In the genomic region with DNA sequence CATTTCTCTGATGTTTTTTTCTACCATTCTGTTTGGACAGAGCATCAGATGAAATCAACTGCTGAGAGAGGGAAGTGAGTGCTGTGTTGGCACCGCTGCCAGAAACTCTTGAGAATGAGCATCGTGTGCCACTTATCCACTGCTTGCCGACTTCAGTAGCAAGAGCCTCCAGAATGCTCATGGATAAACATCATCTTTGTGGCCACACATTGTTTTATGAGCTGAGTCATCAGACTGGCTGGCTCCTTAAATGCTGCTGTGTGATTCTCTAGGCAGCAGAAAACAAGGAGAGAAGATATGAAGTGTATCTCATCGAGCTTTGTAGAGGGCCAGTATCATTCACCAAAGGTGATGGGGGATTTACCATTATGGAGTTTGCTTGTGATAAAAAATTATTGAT, we compare ENCODE assay signal across 9 cellular contexts. TPM values are rescaled to one million over a fixed set of nuclear protein-coding genes. Genes with fewer than 3 reads are reported as not detected.
DNase-seq lines count a peak whose midpoint lies in the region; ATAC-seq lines count a peak whose summit lies in the region.
"Had no signal": no experiment of that assay in that cellular context is flagged by ENCODE, and none has a peak within 500 bp of the region (broad histone marks: within the 10 kb centered on the region; RNA-seq: fewer than 3 reads in every experiment).

No MANE protein-coding gene starts in this region.

- H3K14ac ChIP-seq in mesenchymal stem cell (ENCODE audit: low read length in 2 of 2) = no peak overlapping the region

- no peak overlapping the region for H3K4ac ChIP-seq in mesenchymal stem cell (ENCODE audit: low read depth in 1 of 2, low read length in 2 of 2)

- H3K27ac ChIP-seq in mesenchymal stem cell (ENCODE audit: low read length, poor library complexity, severe bottlenecking) = no peak overlapping the region

- H2BK120ac ChIP-seq in mesenchymal stem cell (ENCODE audit: low read depth, low read length) = no peak overlapping the region

- H2AFZ ChIP-seq in mesenchymal stem cell (ENCODE audit: low read depth, low read length) = no peak overlapping the region

- peaks cover 39 to 71% of the 10 kb centered on the region in 2 experiments for H3K27me3 ChIP-seq in mesenchymal stem cell (ENCODE audit: control insufficient read depth in 1 of 2, insufficient read depth in 1 of 2, low read length in 2 of 2)

- no peak overlapping the region for H2BK5ac ChIP-seq in mesenchymal stem cell (ENCODE audit: low read depth, low read length, poor library complexity, severe bottlenecking)

- no peak overlapping the region for H3K23ac ChIP-seq in mesenchymal stem cell (ENCODE audit: low read length in 2 of 2)

- ATAC-seq in GM18520 (IDR thresholded peaks at IDR 0.05; ENCODE audit: unreplicated experiment) = no peak
- ATAC-seq: activated CD4-positive, CD25-positive, alpha-beta regulatory T cell treated with anti-CD3 and anti-CD28 coated beads, Interleukin-2, amount 50 U/mL, for 24 hours had no signal

- no peak overlapping the region for H4K8ac ChIP-seq in mesenchymal stem cell (ENCODE audit: low read length)

- peaks cover 11% of the 10 kb centered on the region for H3K4me1 ChIP-seq in mesenchymal stem cell (ENCODE audit: control insufficient read depth, insufficient read depth, low read depth, low read length)

- no peak overlapping the region for H2BK12ac ChIP-seq in mesenchymal stem cell (ENCODE audit: low read length in 2 of 2)

- H2AK5ac ChIP-seq in mesenchymal stem cell (ENCODE audit: low read length, severe bottlenecking) = no peak overlapping the region

- H3K36me3 ChIP-seq in mesenchymal stem cell (ENCODE audit: control insufficient read depth in 1 of 2, insufficient read depth in 2 of 2, low read depth in 1 of 2, low read length in 2 of 2) = no peaks in the 10 kb centered on the region

- H3K4me2 ChIP-seq in mesenchymal stem cell (ENCODE audit: low read length, poor library complexity, severe bottlenecking) = no peak overlapping the region

- no peak overlapping the region for H3K4me3 ChIP-seq in mesenchymal stem cell (ENCODE audit: insufficient read depth in 1 of 2, low read depth in 1 of 2, low read length in 2 of 2)

- H3K79me1 ChIP-seq in mesenchymal stem cell (replicated peaks; ENCODE audit: low read length, poor library complexity, severe bottlenecking) = no peaks in the 10 kb centered on the region

- DNase-seq in DMS79 (lab: John Stamatoyannopoulos, UW) (peak; percentile 94), NCI-H1105 treated with DMSO at 0.1 percent for 48 hours (lab: John Stamatoyannopoulos, UW) (peak; percentile 90), astrocyte of the hippocampus (ENCODE audit: low read depth, low spot score) (peak; percentile 91), mesenchymal stem cell (peak; percentile 78)
- no peak for DNase-seq in stimulated activated CD4-positive, alpha-beta T cell treated with anti-CD3 and anti-CD28 coated beads, Interleukin-2, amount 100 ng/mL, for 48 hours
- no peak for DNase-seq in stimulated activated CD4-positive, alpha-beta T cell treated with anti-CD3 and anti-CD28 coated beads, Interleukin-15, amount 100 ng/mL, for 24 hours
- DNase-seq in activated effector memory CD4-positive, alpha-beta T cell treated with Interleukin-2 at 50 U/mL for 16 hours = no peak

- no peak overlapping the region for H4K91ac ChIP-seq in mesenchymal stem cell (ENCODE audit: low read length)

- no peak overlapping the region for H2BK15ac ChIP-seq in mesenchymal stem cell (ENCODE audit: low read depth, poor library complexity, severe bottlenecking)

- H3K9ac ChIP-seq in mesenchymal stem cell (ENCODE audit: low read length) = no peak overlapping the region

- no peaks in the 10 kb centered on the region for H3K9me3 ChIP-seq in mesenchymal stem cell (ENCODE audit: control insufficient read depth, low read length)

- no peak overlapping the region for H3K18ac ChIP-seq in mesenchymal stem cell (ENCODE audit: low read depth in 1 of 2, low read length in 2 of 2)

- WGBS in mesenchymal stem cell = 52% methylated on average over 4 of the region's 4 CpGs

RNA-seq across cellular contexts. Expression of a gene that starts 3.4 kb away (rescaled TPM):
- 0.17 TPM for polyA plus RNA-seq in mesenchymal stem cell (2013, experiment 1 of 2)
- polyA plus RNA-seq in mesenchymal stem cell (2013, experiment 2 of 2) = 0.16 TPM

RNA-seq across cellular contexts. Expression of a gene that starts 54.4 kb away (rescaled TPM):
- 28.7 TPM for polyA plus RNA-seq in mesenchymal stem cell (2013, experiment 1 of 2)
- polyA plus RNA-seq in mesenchymal stem cell (2013, experiment 2 of 2) = 28.9 TPM

RNA-seq across cellular contexts. Expression of a gene that starts 59.8 kb away (rescaled TPM):
- 2.9 TPM for polyA plus RNA-seq in mesenchymal stem cell (2013, experiment 1 of 2)
- 2.9 TPM for polyA plus RNA-seq in mesenchymal stem cell (2013, experiment 2 of 2)

Comparison
In these comparisons a context has a peak if more than half of its experiments do, and no peak if none do; other contexts are left out.
1. DNase-seq: peak in DMS79 (single experiment), NCI-H1105 treated with DMSO at 0.1 percent for 48 hours (single experiment), astrocyte of the hippocampus (single experiment) and mesenchymal stem cell (single experiment); none in stimulated activated CD4-positive, alpha-beta T cell treated with anti-CD3 and anti-CD28 coated beads, Interleukin-2, amount 100 ng/mL, for 48 hours (0 of 2), stimulated activated CD4-positive, alpha-beta T cell treated with anti-CD3 and anti-CD28 coated beads, Interleukin-15, amount 100 ng/mL, for 24 hours (single experiment) and activated effector memory CD4-positive, alpha-beta T cell treated with Interleukin-2 at 50 U/mL for 16 hours (single experiment).